In genomic region chr15:31292391-31293020, GRCh38 we compare ENCODE assay signal across 18 cellular contexts. TPM values are rescaled to one million over a fixed set of nuclear protein-coding genes. Genes with fewer than 3 reads are reported as not detected.
DNase-seq lines count a peak whose midpoint lies in the region; ATAC-seq and TF ChIP-seq lines count a peak whose summit lies in the region.
"Had no signal": no experiment of that assay in that cellular context is flagged by ENCODE, and none has a peak within 500 bp of the region (broad histone marks: within the 10 kb centered on the region; RNA-seq: fewer than 3 reads in every experiment).

No MANE protein-coding gene starts in this region.

- peaks cover 3% of the 10 kb centered on the region for H3K36me3 Mint-ChIP-seq in activated T-helper 2 cell treated with anti-CD3 and anti-CD28 coated beads, Interferon-gamma antibody, Interleukin-2, Interleukin-4, amounts not matched to agents 10 μg/mL and 5 μg/mL and 100 μg/mL, durations not matched to agents 14 hours and 24 hours and 36 hours (ENCODE audit: low read depth)

- ATAC-seq in GM18511 (IDR thresholded peaks at IDR 0.05; ENCODE audit: unreplicated experiment), result no peak
- ATAC-seq in HG03108 (IDR thresholded peaks at IDR 0.05; ENCODE audit: unreplicated experiment), result no peak
- ATAC-seq in GM21528 (IDR thresholded peaks at IDR 0.05; ENCODE audit: low FRiP score, unreplicated experiment), result no peak
- ATAC-seq: psoas muscle had no signal

- H3K27me3 ChIP-seq in HL-60 (ENCODE audit: insufficient read depth, poor library complexity, severe bottlenecking), result no peaks in the 10 kb centered on the region
- H3K27me3 ChIP-seq: Peyer's patch, transverse colon had no signal

- H3K27me3 Mint-ChIP-seq in activated T-helper 2 cell treated with anti-CD3 and anti-CD28 coated beads, Interferon-gamma antibody, Interleukin-2, Interleukin-4, amounts not matched to agents 10 μg/mL and 5 μg/mL and 100 μg/mL, durations not matched to agents 14 hours and 24 hours and 36 hours (ENCODE audit: low read depth), result peaks cover 72% of the 10 kb centered on the region

- no peak for DNase-seq in HL-60 (ENCODE audit: low read depth in 1 of 2, low spot score in 1 of 2)
- peak; percentile 1 for DNase-seq in activated T-helper 2 cell treated with anti-CD3 and anti-CD28 coated beads, Interferon-gamma antibody, Interleukin-2, Interleukin-4, amounts not matched to agents 10 μg/mL and 5 μg/mL and 100 μg/mL, durations not matched to agents 14 hours and 24 hours and 36 hours (ENCODE audit: low spot score)
- DNase-seq in kidney glomerular epithelial cell (lab: John Stamatoyannopoulos, UW), result peak; percentile 41
- peak; percentile 17 for DNase-seq in posterior vena cava (ENCODE audit: low spot score)
- DNase-seq in T-helper 1 cell, result no peak
- DNase-seq: activated CD4-positive, alpha-beta T cell treated with anti-CD3 and anti-CD28 coated beads for 48 hours; amniotic stem cell; cortex of kidney; NCI-H146; NCI-H524; psoas muscle; T1000; transverse colon had no signal

- no peak overlapping the region for H3K4me3 ChIP-seq in HL-60 (replicated peaks; ENCODE audit: insufficient read depth, low read length)
- H3K4me3 ChIP-seq: Peyer's patch, psoas muscle, transverse colon had no signal

- TF ChIP-seq CTCF in HL-60 (IDR thresholded peaks at IDR 0.05; ENCODE audit: insufficient read depth, low read length), result no peak

- no peak overlapping the region for H3K4me3 Mint-ChIP-seq in activated T-helper 2 cell treated with anti-CD3 and anti-CD28 coated beads, Interferon-gamma antibody, Interleukin-2, Interleukin-4, amounts not matched to agents 10 μg/mL and 5 μg/mL and 100 μg/mL, durations not matched to agents 14 hours and 24 hours and 36 hours (ENCODE audit: low read depth)
- H3K4me3 Mint-ChIP-seq: activated T-helper 1 cell treated with anti-CD3 and anti-CD28 coated beads, Interleukin-12 subunit alpha, Interleukin-12 subunit beta, Interleukin-2, Interleukin-4 antibody, amounts not matched to agents 30 ng/mL and 10 ng/mL and 1 ng/mL, durations not matched to agents 14 hours and 24 hours and 36 hours had no signal

- H3K27ac Mint-ChIP-seq in activated T-helper 2 cell treated with anti-CD3 and anti-CD28 coated beads, Interferon-gamma antibody, Interleukin-2, Interleukin-4, amounts not matched to agents 10 μg/mL and 5 μg/mL and 100 μg/mL, durations not matched to agents 14 hours and 24 hours and 36 hours, result no peak overlapping the region
- H3K27ac Mint-ChIP-seq: activated T-helper 1 cell treated with anti-CD3 and anti-CD28 coated beads, Interleukin-12 subunit alpha, Interleukin-12 subunit beta, Interleukin-2, Interleukin-4 antibody, amounts not matched to agents 30 ng/mL and 10 ng/mL and 1 ng/mL, durations not matched to agents 14 hours and 24 hours and 36 hours had no signal

- no peaks in the 10 kb centered on the region for H3K9me3 Mint-ChIP-seq in activated T-helper 2 cell treated with anti-CD3 and anti-CD28 coated beads, Interferon-gamma antibody, Interleukin-2, Interleukin-4, amounts not matched to agents 10 μg/mL and 5 μg/mL and 100 μg/mL, durations not matched to agents 14 hours and 24 hours and 36 hours

- H3K4me1 Mint-ChIP-seq in activated T-helper 2 cell treated with anti-CD3 and anti-CD28 coated beads, Interferon-gamma antibody, Interleukin-2, Interleukin-4, amounts not matched to agents 10 μg/mL and 5 μg/mL and 100 μg/mL, durations not matched to agents 14 hours and 24 hours and 36 hours (ENCODE audit: low read depth), result no peaks in the 10 kb centered on the region

- H3K27ac ChIP-seq in HL-60 (replicated peaks), result peak overlapping the region; percentile 67; the same call in 1 of the 2 replicates
- H3K27ac ChIP-seq: Peyer's patch, psoas muscle, transverse colon had no signal

- intact Hi-C loops in activated T-helper 2 cell treated with anti-CD3 and anti-CD28 coated beads, Interferon-gamma antibody, Interleukin-2, Interleukin-4, amounts not matched to agents 10 μg/mL and 5 μg/mL and 100 μg/mL, durations not matched to agents 14 hours and 24 hours and 36 hours (cut with micrococcal nuclease), result no loop called here
- intact Hi-C loops in posterior vena cava (cut with DNase I), result no loop called here

RNA-seq across cellular contexts. Expression of gene KLF13, which starts 34.1 kb away (rescaled TPM):
- 127 and 132 TPM in 2 replicates for total RNA-seq in activated T-helper 2 cell treated with anti-CD3 and anti-CD28 coated beads, Interferon-gamma antibody, Interleukin-2, Interleukin-4, amounts not matched to agents 10 μg/mL and 5 μg/mL and 100 μg/mL, durations not matched to agents 14 hours and 24 hours and 36 hours
- total RNA-seq in posterior vena cava, result 10 to 100 TPM; 49.6 to 97.8 TPM

Comparison
In these comparisons a context has a peak if more than half of its experiments do, and no peak if none do; other contexts are left out.
1. DNase-seq: peak in activated T-helper 2 cell treated with anti-CD3 and anti-CD28 coated beads, Interferon-gamma antibody, Interleukin-2, Interleukin-4, amounts not matched to agents 10 μg/mL and 5 μg/mL and 100 μg/mL, durations not matched to agents 14 hours and 24 hours and 36 hours (single experiment), kidney glomerular epithelial cell (single experiment) and posterior vena cava (single experiment); none in HL-60 (0 of 2) and T-helper 1 cell (0 of 5).